28 cellular contexts compared by ENCODE assay signal in genomic region chr6:42507901-42508300, GRCh38. TPM values are rescaled to one million over a fixed set of nuclear protein-coding genes. Genes with fewer than 3 reads are reported as not detected.
DNase-seq lines count a peak whose midpoint lies in the region; ATAC-seq, FAIRE-seq and TF ChIP-seq lines count a peak whose summit lies in the region.
"Had no signal": no experiment of that assay in that cellular context is flagged by ENCODE, and none has a peak within 500 bp of the region (broad histone marks: within the 10 kb centered on the region; RNA-seq: fewer than 3 reads in every experiment).

No MANE protein-coding gene starts in this region.

- intact Hi-C loops in heart right ventricle (cut with DNase I): no loop called here

- H3K27ac Mint-ChIP-seq in activated naive CD4-positive, alpha-beta T cell treated with anti-CD3 and anti-CD28 coated beads, Interleukin-2, amount 50 U/mL, for 72 hours: no peak overlapping the region
- H3K27ac Mint-ChIP-seq: activated CD8-positive, alpha-beta T cell treated with anti-CD3 and anti-CD28 coated beads for 36 hours; activated naive CD8-positive, alpha-beta T cell treated with anti-CD3 and anti-CD28 coated beads, Interleukin-2, amount 10 ng/mL, durations not matched to agents 7 days and 5 days; memory B cell; T-helper 1 cell treated with Interleukin-12 subunit alpha and Interleukin-12 subunit beta and Interleukin-4 antibody, amounts not matched to agents 30 μg/mL and 1 μg/mL, for 36 hours had no signal

- peak; percentile 58 for FAIRE-seq in GM19239 (lab: Jason Lieb, UNC)
- FAIRE-seq: A204.1, small intestine had no signal

- H3K27ac ChIP-seq in heart right ventricle: no peak overlapping the region
- H3K27ac ChIP-seq: neutrophil, SJSA1, upper lobe of right lung had no signal

- peaks cover 0 to under 1% (median 0%) of the 10 kb centered on the region in 11 donors for H3K9me3 ChIP-seq in heart right ventricle
- H3K9me3 ChIP-seq: neutrophil, SJSA1, upper lobe of right lung had no signal

- no peak for TF ChIP-seq CTCF in AG04449 (IDR thresholded peaks at IDR 0.05; ENCODE audit: insufficient read depth, low read length, missing control alignments)
- TF ChIP-seq CTCF in heart right ventricle (IDR thresholded peaks at IDR 0.05): no peak

- CTCF ChIA-PET in AG04449 (lab: Yijun Ruan, JAX): interaction anchor here (1.1 to 1.7 kb wide), 2 partner anchors 24 to 247 kb away, joined by 4 to 12 read pairs; no protein-coding TSS in a partner anchor

- H3K9me3 Mint-ChIP-seq in activated naive CD4-positive, alpha-beta T cell treated with anti-CD3 and anti-CD28 coated beads, Interleukin-2, amount 50 U/mL, for 72 hours: peaks cover 0 to 1% of the 10 kb centered on the region in 2 donors
- H3K9me3 Mint-ChIP-seq: activated CD8-positive, alpha-beta T cell treated with anti-CD3 and anti-CD28 coated beads for 36 hours; T-helper 1 cell treated with Interleukin-12 subunit alpha and Interleukin-12 subunit beta and Interleukin-4 antibody, amounts not matched to agents 30 μg/mL and 1 μg/mL, for 36 hours had no signal

- 74 to 83% methylated on average over 1 of the region's 1 CpG for WGBS in heart right ventricle, 2 donors

- POLR2A ChIA-PET in AG04449 (lab: Yijun Ruan, JAX): no interaction called here

- peaks cover 0 to 13% (median 0%) of the 10 kb centered on the region in 9 donors for H3K4me1 ChIP-seq in heart right ventricle
- H3K4me1 ChIP-seq: upper lobe of right lung had no signal

- no peaks in the 10 kb centered on the region for H3K36me3 Mint-ChIP-seq in activated naive CD4-positive, alpha-beta T cell treated with anti-CD3 and anti-CD28 coated beads, Interleukin-2, amount 50 U/mL, for 72 hours
- H3K36me3 Mint-ChIP-seq: activated naive CD8-positive, alpha-beta T cell treated with anti-CD3 and anti-CD28 coated beads, Interleukin-2, amount 10 ng/mL, durations not matched to agents 7 days and 5 days; memory B cell had no signal

- H3K36me3 ChIP-seq in heart right ventricle: no peaks in the 10 kb centered on the region
- H3K36me3 ChIP-seq: neutrophil, SJSA1, upper lobe of right lung had no signal

- ATAC-seq in SK-N-SH treated with all-trans-retinoic acid at 6 μM for 48 hours: peak; percentile 50
- no peak for ATAC-seq in heart right ventricle
- ATAC-seq in activated naive CD4-positive, alpha-beta T cell treated with anti-CD3 and anti-CD28 coated beads, Interleukin-2, amount 50 U/mL, for 72 hours: no peak
- ATAC-seq in GM19452 (IDR thresholded peaks at IDR 0.05; ENCODE audit: unreplicated experiment): no peak
- ATAC-seq: activated CD8-positive, alpha-beta T cell treated with anti-CD3 and anti-CD28 coated beads for 36 hours; upper lobe of right lung had no signal

- H3K27me3 ChIP-seq in heart right ventricle: no peaks in the 10 kb centered on the region
- H3K27me3 ChIP-seq: neutrophil, SJSA1, upper lobe of right lung had no signal

- H3K4me3 ChIP-seq in AG04449 (ENCODE audit: low read depth, low read length) (no peak overlapping the region), heart right ventricle (no peak overlapping the region)
- H3K4me3 ChIP-seq: SJSA1, upper lobe of right lung had no signal

- DNase-seq in AG04449 (ENCODE audit: low read depth, low spot score) (peak; percentile 26), GM19239 (ENCODE audit: insufficient read length, low spot score) (no peak), iris pigment epithelial cell (ENCODE audit: low read depth) (peak; percentile 36), heart right ventricle (no peak), NCI-H2227 (lab: John Stamatoyannopoulos, UW; ENCODE audit: unreplicated experiment) (no peak)
- DNase-seq in activated naive CD4-positive, alpha-beta T cell treated with anti-CD3 and anti-CD28 coated beads, Interleukin-2, amount 50 U/mL, for 72 hours (ENCODE audit: low spot score in 2 of 2): no peak
- DNase-seq: activated CD4-positive, alpha-beta T cell treated with anti-CD3 and anti-CD28 coated beads for 1 hour; activated CD8-positive, alpha-beta T cell treated with anti-CD3 and anti-CD28 coated beads for 36 hours; activated effector memory CD4-positive, alpha-beta T cell treated with Interleukin-2 at 50 U/mL for 16 hours; activated naive CD8-positive, alpha-beta T cell treated with anti-CD3 and anti-CD28 coated beads, Interleukin-2, amount 10 ng/mL, durations not matched to agents 7 days and 5 days; activated T-cell treated with anti-CD3 and anti-CD28 coated beads for 4 hours; central memory CD4-positive, alpha-beta T cell; dermis blood vessel endothelial cell; head of caudate nucleus; KG1; NCI-H2171 treated with DMSO at 0.1 percent for 48 hours; NCI-H526 treated with DMSO at 0.1 percent for 48 hours; small intestine; stimulated activated CD4-positive, alpha-beta T cell treated with anti-CD3 and anti-CD28 coated beads, Interleukin-2, amount 100 ng/mL, for 24 hours; substantia nigra; upper lobe of right lung had no signal

TF ChIP-seq in SK-N-SH treated with all-trans-retinoic acid at 6 μM for 48 hours, 23 proteins besides CTCF, POLR2A, EP300 and RAD21:
- TF ChIP-seq GLIS3 (CRISPR knock-in tag; IDR thresholded peaks at IDR 0.05) (no peak), POU6F1 (CRISPR knock-in tag; IDR thresholded peaks at IDR 0.05; ENCODE audit: borderline replicate concordance, low read depth) (no peak), OSR1 (CRISPR knock-in tag; IDR thresholded peaks at IDR 0.05) (no peak), PPARA (CRISPR knock-in tag; IDR thresholded peaks at IDR 0.05; ENCODE audit: borderline replicate concordance) (no peak), TCF4 (CRISPR knock-in tag; IDR thresholded peaks at IDR 0.05; ENCODE audit: borderline replicate concordance) (no peak), CSRNP3 (CRISPR knock-in tag; IDR thresholded peaks at IDR 0.05) (no peak)

RNA-seq across cellular contexts. Expression of gene UBR2, which starts 55.9 kb away (rescaled TPM):
- total RNA-seq in heart right ventricle: 10 to 100 TPM; 27.7 to 36.5 (median 34.5) TPM
- polyA plus RNA-seq in heart right ventricle: 10 to 100 TPM in 1 of 2 donors, 1 to 10 TPM in 1; 6.7 to 12.0 TPM
- total RNA-seq in activated naive CD4-positive, alpha-beta T cell treated with anti-CD3 and anti-CD28 coated beads, Interleukin-2, amount 50 U/mL, for 72 hours: 10 to 100 TPM; 28.4 to 39.8 TPM

RNA-seq across cellular contexts. Expression of gene TRERF1, which starts 56.2 kb away (rescaled TPM):
- total RNA-seq in heart right ventricle: 1 to 10 TPM in 8 of 10 donors, under 1 TPM in 2; 0.91 to 2.8 (median 1.6) TPM
- polyA plus RNA-seq in heart right ventricle: 1 to 10 TPM in 1 of 2 donors, under 1 TPM in 1; 0.75 to 1.7 TPM
- 10 to 100 TPM in 1 of 2 donors, 1 to 10 TPM in 1; 3.8 to 28.2 TPM for total RNA-seq in activated naive CD4-positive, alpha-beta T cell treated with anti-CD3 and anti-CD28 coated beads, Interleukin-2, amount 50 U/mL, for 72 hours

Comparison
In these comparisons a context has a peak if more than half of its experiments do, and no peak if none do; other contexts are left out.
1. DNase-seq: peak in AG04449 (single experiment) and iris pigment epithelial cell (single experiment); none in GM19239 (single experiment), heart right ventricle (0 of 2), activated naive CD4-positive, alpha-beta T cell treated with anti-CD3 and anti-CD28 coated beads, Interleukin-2, amount 50 U/mL, for 72 hours (0 of 2) and NCI-H2227 (single experiment).